In the genomic region with DNA sequence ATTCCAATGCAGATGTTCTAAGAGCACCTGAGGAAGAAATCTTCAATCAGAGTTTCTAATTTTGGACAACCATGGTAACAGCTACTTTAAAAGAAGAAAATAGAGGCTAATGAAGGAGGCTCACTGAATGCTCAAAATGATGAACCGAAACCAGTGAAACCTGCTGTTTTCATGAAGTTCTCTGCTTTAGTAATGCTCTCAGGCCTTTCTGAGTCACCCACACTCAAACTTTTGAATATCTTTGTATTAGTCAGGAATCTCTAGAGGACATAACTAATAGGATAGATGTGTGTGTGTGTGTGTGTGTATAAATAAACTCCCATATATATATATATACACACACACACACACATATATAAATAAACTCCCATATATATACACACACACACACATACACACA, we compare ENCODE assay signal across 1 cellular context.
TF ChIP-seq lines count a peak whose summit lies in the region.

No MANE protein-coding gene starts in this region.

TF ChIP-seq in GM23338, 12 proteins besides CTCF, POLR2A, EP300 and RAD21 (continued from another document):
- TF ChIP-seq, protein P1, sequence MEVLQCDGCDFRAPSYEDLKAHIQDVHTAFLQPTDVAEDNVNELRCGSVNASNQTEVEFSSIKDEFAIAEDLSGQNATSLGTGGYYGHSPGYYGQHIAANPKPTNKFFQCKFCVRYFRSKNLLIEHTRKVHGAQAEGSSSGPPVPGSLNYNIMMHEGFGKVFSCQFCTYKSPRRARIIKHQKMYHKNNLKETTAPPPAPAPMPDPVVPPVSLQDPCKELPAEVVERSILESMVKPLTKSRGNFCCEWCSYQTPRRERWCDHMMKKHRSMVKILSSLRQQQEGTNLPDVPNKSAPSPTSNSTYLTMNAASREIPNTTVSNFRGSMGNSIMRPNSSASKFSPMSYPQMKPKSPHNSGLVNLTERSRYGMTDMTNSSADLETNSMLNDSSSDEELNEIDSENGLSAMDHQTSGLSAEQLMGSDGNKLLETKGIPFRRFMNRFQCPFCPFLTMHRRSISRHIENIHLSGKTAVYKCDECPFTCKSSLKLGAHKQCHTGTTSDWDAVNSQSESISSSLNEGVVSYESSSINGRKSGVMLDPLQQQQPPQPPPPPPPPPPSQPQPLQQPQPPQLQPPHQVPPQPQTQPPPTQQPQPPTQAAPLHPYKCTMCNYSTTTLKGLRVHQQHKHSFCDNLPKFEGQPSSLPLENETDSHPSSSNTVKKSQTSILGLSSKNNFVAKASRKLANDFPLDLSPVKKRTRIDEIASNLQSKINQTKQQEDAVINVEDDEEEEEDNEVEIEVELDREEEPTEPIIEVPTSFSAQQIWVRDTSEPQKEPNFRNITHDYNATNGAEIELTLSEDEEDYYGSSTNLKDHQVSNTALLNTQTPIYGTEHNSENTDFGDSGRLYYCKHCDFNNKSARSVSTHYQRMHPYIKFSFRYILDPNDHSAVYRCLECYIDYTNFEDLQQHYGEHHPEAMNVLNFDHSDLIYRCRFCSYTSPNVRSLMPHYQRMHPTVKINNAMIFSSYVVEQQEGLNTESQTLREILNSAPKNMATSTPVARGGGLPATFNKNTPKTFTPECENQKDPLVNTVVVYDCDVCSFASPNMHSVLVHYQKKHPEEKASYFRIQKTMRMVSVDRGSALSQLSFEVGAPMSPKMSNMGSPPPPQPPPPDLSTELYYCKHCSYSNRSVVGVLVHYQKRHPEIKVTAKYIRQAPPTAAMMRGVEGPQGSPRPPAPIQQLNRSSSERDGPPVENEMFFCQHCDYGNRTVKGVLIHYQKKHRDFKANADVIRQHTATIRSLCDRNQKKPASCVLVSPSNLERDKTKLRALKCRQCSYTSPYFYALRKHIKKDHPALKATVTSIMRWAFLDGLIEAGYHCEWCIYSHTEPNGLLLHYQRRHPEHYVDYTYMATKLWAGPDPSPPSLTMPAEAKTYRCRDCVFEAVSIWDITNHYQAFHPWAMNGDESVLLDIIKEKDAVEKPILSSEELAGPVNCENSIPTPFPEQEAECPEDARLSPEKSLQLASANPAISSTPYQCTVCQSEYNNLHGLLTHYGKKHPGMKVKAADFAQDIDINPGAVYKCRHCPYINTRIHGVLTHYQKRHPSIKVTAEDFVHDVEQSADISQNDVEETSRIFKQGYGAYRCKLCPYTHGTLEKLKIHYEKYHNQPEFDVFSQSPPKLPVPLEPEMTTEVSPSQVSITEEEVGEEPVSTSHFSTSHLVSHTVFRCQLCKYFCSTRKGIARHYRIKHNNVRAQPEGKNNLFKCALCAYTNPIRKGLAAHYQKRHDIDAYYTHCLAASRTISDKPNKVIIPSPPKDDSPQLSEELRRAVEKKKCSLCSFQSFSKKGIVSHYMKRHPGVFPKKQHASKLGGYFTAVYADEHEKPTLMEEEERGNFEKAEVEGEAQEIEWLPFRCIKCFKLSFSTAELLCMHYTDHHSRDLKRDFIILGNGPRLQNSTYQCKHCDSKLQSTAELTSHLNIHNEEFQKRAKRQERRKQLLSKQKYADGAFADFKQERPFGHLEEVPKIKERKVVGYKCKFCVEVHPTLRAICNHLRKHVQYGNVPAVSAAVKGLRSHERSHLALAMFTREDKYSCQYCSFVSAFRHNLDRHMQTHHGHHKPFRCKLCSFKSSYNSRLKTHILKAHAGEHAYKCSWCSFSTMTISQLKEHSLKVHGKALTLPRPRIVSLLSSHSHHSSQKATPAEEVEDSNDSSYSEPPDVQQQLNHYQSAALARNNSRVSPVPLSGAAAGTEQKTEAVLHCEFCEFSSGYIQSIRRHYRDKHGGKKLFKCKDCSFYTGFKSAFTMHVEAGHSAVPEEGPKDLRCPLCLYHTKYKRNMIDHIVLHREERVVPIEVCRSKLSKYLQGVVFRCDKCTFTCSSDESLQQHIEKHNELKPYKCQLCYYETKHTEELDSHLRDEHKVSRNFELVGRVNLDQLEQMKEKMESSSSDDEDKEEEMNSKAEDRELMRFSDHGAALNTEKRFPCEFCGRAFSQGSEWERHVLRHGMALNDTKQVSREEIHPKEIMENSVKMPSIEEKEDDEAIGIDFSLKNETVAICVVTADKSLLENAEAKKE (CRISPR knock-in tag; IDR thresholded peaks at IDR 0.05): no peak
- TF ChIP-seq POLR2AphosphoS5 (IDR thresholded peaks at IDR 0.05; ENCODE audit: low read depth) (no peak), JUNB (IDR thresholded peaks at IDR 0.05; ENCODE audit: unreplicated experiment) (no peak), CREB1 (CRISPR knock-in tag; IDR thresholded peaks at IDR 0.05; ENCODE audit: low read depth) (no peak), EZH2phosphoT487 (IDR thresholded peaks at IDR 0.05; ENCODE audit: unreplicated experiment) (no peak), NANOG (IDR thresholded peaks at IDR 0.05; ENCODE audit: borderline replicate concordance) (no peak), ZNF331 (CRISPR knock-in tag; IDR thresholded peaks at IDR 0.05; ENCODE audit: low read depth) (no peak), ZNF114 (CRISPR knock-in tag; IDR thresholded peaks at IDR 0.05) (no peak), EZH2 (IDR thresholded peaks at IDR 0.05; ENCODE audit: low read depth, unreplicated experiment) (no peak), STAT1 (IDR thresholded peaks at IDR 0.05; ENCODE audit: unreplicated experiment) (no peak)
